In the genomic region with DNA sequence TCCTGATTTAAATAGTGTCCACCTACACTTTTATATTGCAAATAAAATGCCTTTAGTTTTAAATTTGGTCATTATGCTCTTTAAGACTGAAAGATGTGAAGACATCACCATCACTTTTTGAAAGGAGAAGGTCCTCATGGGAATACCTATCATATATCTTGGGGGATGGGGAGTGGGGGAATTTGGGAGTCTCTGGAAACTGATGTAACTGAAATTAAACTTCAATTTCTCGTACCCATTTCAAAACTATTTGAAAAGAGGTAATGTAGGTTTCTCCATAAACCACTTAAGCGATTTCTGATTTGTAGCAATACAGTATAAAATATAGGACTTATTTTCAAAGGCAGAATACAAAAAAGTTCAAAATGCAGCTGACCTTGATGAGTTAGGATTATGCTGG, we compare ENCODE assay signal across 8 cellular contexts. TPM values are rescaled to one million over a fixed set of nuclear protein-coding genes. Genes with fewer than 3 reads are reported as not detected.
A peak's percentile ranks its signal among the peaks of the same experiment; 100 is the strongest.
DNase-seq lines count a peak whose midpoint lies in the region; TF ChIP-seq lines count a peak whose summit lies in the region.

No MANE protein-coding gene starts in this region.

- H3K4me1 ChIP-seq in HUES6 (ENCODE audit: control insufficient read depth, insufficient read depth, low read length) (peaks cover 3% of the 10 kb centered on the region), muscle layer of duodenum (ENCODE audit: control insufficient read depth in 1 of 2, insufficient read depth in 2 of 2, low read length in 2 of 2) (peaks cover 9 to 27% of the 10 kb centered on the region in 2 donors)

- POLR2A ChIA-PET in BJ (lab: Charles Lee), result no interaction called here

- H3K27me3 ChIP-seq in BJ (ENCODE audit: control insufficient read depth, insufficient read depth, low read length) (no peaks in the 10 kb centered on the region), HUES6 (ENCODE audit: control insufficient read depth, insufficient read depth, low read length) (no peaks in the 10 kb centered on the region), muscle layer of duodenum (ENCODE audit: low read depth, low read length) (no peaks in the 10 kb centered on the region)

- DNase-seq in BJ (ENCODE audit: low read depth) (no peak), COLO668 (lab: John Stamatoyannopoulos, UW; ENCODE audit: unreplicated experiment) (no peak), NCI-H2081 (lab: John Stamatoyannopoulos, UW) (no peak), islet precursor cell (no peak), DMS53 (lab: John Stamatoyannopoulos, UW) (no peak)

- H3K4me3 ChIP-seq in BJ (ENCODE audit: low read depth, low read length), result peak overlapping the region; percentile 75
- H3K4me3 ChIP-seq in HUES6 (ENCODE audit: low read depth, low read length), result peak overlapping the region; percentile 95
- H3K4me3 ChIP-seq in muscle layer of duodenum (ENCODE audit: low read depth in 1 of 2, low read length in 2 of 2), result peak overlapping the region; percentile 90 to 92

- H3K4me1 Mint-ChIP-seq in brain, result peaks cover 51% of the 10 kb centered on the region

- no peak overlapping the region for H3K9ac ChIP-seq in HUES6 (ENCODE audit: low read length)

- H3K4me3 Mint-ChIP-seq in brain, result peak overlapping the region; percentile 96 to 100 (median 100)

- H3K27me3 Mint-ChIP-seq in brain, result peaks cover 15% of the 10 kb centered on the region

- H3K9me3 ChIP-seq in HUES6 (ENCODE audit: control insufficient read depth, insufficient read depth, low read depth, low read length), result peaks cover 30% of the 10 kb centered on the region
- H3K9me3 ChIP-seq in muscle layer of duodenum (ENCODE audit: control insufficient read depth in 1 of 2, low read length in 2 of 2), result peaks cover 0 to 6% of the 10 kb centered on the region in 2 donors

- TF ChIP-seq CTCF in BJ (IDR thresholded peaks at IDR 0.05; ENCODE audit: insufficient read depth, low read depth, low read length) (no peak), brain (conservative IDR thresholded peaks at IDR 0.05) (no peak)

- H3K27ac Mint-ChIP-seq in brain, result peak overlapping the region; percentile 41 to 99 (median 61)

- H3K27ac ChIP-seq in HUES6 (ENCODE audit: low read depth, low read length) (no peak overlapping the region), muscle layer of duodenum (ENCODE audit: low read length) (no peak overlapping the region)

- peaks cover 44% of the 10 kb centered on the region for H3K36me3 Mint-ChIP-seq in brain

- H3K36me3 ChIP-seq in BJ (ENCODE audit: control insufficient read depth, insufficient read depth, low read length), result no peaks in the 10 kb centered on the region
- peaks cover 37% of the 10 kb centered on the region for H3K36me3 ChIP-seq in HUES6 (ENCODE audit: control insufficient read depth, insufficient read depth, low read length)
- H3K36me3 ChIP-seq in muscle layer of duodenum (ENCODE audit: control insufficient read depth in 1 of 2, insufficient read depth in 2 of 2, low read length in 2 of 2), result peaks cover 0 to 14% of the 10 kb centered on the region in 2 donors

- CTCF ChIA-PET in BJ (lab: Yijun Ruan, JAX), result interaction anchor here (0.9 to 1.5 kb wide), 4 partner anchors 10 to 434 kb away, joined by 3 to 5 read pairs (median 4); no protein-coding TSS in a partner anchor

- peaks cover 20 to 37% (median 32%) of the 10 kb centered on the region in 5 experiments for H3K9me3 Mint-ChIP-seq in brain

RNA-seq across cellular contexts. Expression of a gene that starts 0.9 kb away (rescaled TPM):
- polyA plus RNA-seq in BJ (2011; rRNA removed) (13.7 and 23.5 TPM in 2 replicates), brain (ENCODE audit: insufficient read depth, low read depth, low replicate concordance) (12.4 TPM)
- 4.1 and 4.2 TPM in 2 replicates for polyA minus RNA-seq in BJ (2011; rRNA and poly(A)+ RNA removed)

RNA-seq across cellular contexts. Expression of a gene that starts 2.2 kb away (rescaled TPM):
- polyA plus RNA-seq in BJ (2011; rRNA removed), result 4.6 and 8.1 TPM in 2 replicates
- 13.7 and 26.2 TPM in 2 replicates for polyA minus RNA-seq in BJ (2011; rRNA and poly(A)+ RNA removed)
- 1.8 TPM for polyA plus RNA-seq in brain (ENCODE audit: insufficient read depth, low read depth, low replicate concordance)
